In the genomic region with DNA sequence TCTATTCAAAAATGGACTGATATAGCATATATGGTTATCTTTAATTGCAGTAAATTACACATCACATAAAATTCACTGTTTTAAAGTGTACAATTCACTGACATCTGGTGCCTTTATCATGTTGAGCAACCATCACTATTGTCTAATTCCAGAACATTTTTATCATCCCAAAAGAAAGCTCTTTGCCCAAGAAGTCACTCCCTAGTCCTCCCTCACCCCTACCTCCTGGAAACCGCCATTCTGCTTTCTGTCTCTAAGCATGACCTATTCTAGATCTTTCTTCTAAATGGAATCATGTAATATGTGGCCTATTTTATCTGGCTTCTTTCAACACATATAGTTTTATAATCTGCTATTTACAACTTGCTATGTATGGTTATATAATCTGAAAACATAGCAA, we compare ENCODE assay signal across 22 cellular contexts.
"Had no signal": no experiment of that assay in that cellular context is flagged by ENCODE, and none has a peak within 500 bp of the region (broad histone marks: within the 10 kb centered on the region; RNA-seq: fewer than 3 reads in every experiment).

No MANE protein-coding gene starts in this region.

- H3K4me1 Mint-ChIP-seq: naive B cell; natural killer cell; stimulated activated effector memory CD8-positive, alpha-beta T cell treated with anti-CD3 and anti-CD28 coated beads, Interleukin-12 subunit alpha, Interleukin-12 subunit beta, amount 100 ng/mL, for 72 hours had no signal

- H3K9me3 Mint-ChIP-seq: stimulated activated effector memory CD8-positive, alpha-beta T cell treated with anti-CD3 and anti-CD28 coated beads, Interleukin-12 subunit alpha, Interleukin-12 subunit beta, amount 100 ng/mL, for 72 hours had no signal

- H3K27ac Mint-ChIP-seq: mesothelial cell of epicardium; naive B cell; natural killer cell; nephron progenitor cell; stimulated activated effector memory CD8-positive, alpha-beta T cell treated with anti-CD3 and anti-CD28 coated beads, Interleukin-12 subunit alpha, Interleukin-12 subunit beta, amount 100 ng/mL, for 72 hours had no signal

- H3K4me3 Mint-ChIP-seq: mesothelial cell of epicardium; naive B cell; natural killer cell; nephron progenitor cell; stimulated activated effector memory CD8-positive, alpha-beta T cell treated with anti-CD3 and anti-CD28 coated beads, Interleukin-12 subunit alpha, Interleukin-12 subunit beta, amount 100 ng/mL, for 72 hours had no signal

- H3K27me3 Mint-ChIP-seq: naive B cell had no signal

- ATAC-seq: natural killer cell; pancreas; right cardiac atrium; sciatic nerve; stimulated activated effector memory CD8-positive, alpha-beta T cell treated with anti-CD3 and anti-CD28 coated beads, Interleukin-12 subunit alpha, Interleukin-12 subunit beta, amount 100 ng/mL, for 72 hours had no signal

- DNase-seq: islet precursor cell; left ventricle myocardium inferior; mesendoderm; naive B cell; natural killer cell; nephron progenitor cell; pancreas; posterior cingulate gyrus; retina; right cardiac atrium; small intestine; spleen; stimulated activated CD4-positive, alpha-beta T cell treated with anti-CD3 and anti-CD28 coated beads, Interleukin-4, amount 100 ng/mL, for 24 hours; stimulated activated naive CD4-positive, alpha-beta T cell; stomach; testis; thyroid gland; transverse colon; upper lobe of left lung had no signal

- H3K36me3 Mint-ChIP-seq: naive B cell; natural killer cell; stimulated activated effector memory CD8-positive, alpha-beta T cell treated with anti-CD3 and anti-CD28 coated beads, Interleukin-12 subunit alpha, Interleukin-12 subunit beta, amount 100 ng/mL, for 72 hours had no signal
